Comparison of ENCODE assay signal across 12 cellular contexts in the genomic region with DNA sequence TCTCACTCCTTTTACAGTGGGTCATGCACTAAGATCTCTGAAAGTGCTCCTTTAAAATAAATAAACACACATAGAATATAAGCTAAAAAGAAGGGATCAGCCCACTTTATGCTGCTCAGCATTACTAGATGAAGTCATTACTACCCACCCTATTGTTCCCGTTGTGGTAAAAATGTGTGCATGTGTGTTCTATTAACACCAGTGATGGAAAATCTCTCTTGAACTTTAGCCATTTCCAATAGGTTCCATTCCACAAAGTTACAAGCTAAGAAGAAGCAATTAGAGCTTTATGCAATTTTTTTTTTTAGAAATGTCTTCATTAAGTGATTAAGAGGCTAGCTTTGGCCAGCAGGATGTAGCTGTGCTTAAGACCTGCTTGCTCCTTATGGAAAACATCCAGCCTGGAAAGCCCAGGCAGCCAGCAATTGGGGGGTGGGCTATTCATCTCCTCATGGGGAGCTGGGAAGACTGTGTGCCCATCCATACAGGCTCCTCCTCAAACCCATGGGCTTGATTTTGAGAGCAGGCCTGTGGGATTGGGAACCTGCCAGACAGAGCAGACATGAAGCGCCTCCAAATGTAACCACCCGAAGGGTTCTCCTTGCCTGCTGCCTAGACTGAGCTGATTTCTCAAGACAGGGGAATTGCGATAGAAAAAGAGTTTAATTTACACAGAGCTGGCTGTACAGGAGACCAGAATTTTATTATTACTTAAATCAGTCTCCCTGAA.
DNase-seq lines count a peak whose midpoint lies in the region; ATAC-seq, FAIRE-seq and TF ChIP-seq lines count a peak whose summit lies in the region.
"Had no signal": no experiment of that assay in that cellular context is flagged by ENCODE, and none has a peak within 500 bp of the region (broad histone marks: within the 10 kb centered on the region; RNA-seq: fewer than 3 reads in every experiment).

No MANE protein-coding gene starts in this region.

- H3K27me3 Mint-ChIP-seq in T-helper 2 cell treated with Interferon-gamma antibody and Interleukin-4, amounts not matched to agents 5 μg/mL and 100 μg/mL, for 36 hours (ENCODE audit: low read depth) = no peaks in the 10 kb centered on the region
- no peaks in the 10 kb centered on the region for H3K27me3 Mint-ChIP-seq in stimulated activated naive CD8-positive, alpha-beta T cell treated with anti-CD3 and anti-CD28 coated beads, Interleukin-15, amount 100 ng/mL, for 72 hours
- H3K27me3 Mint-ChIP-seq: activated naive CD8-positive, alpha-beta T cell treated with anti-CD3 and anti-CD28 coated beads, Interleukin-2, amount 10 ng/mL, durations not matched to agents 7 days and 5 days; effector memory CD8-positive, alpha-beta T cell had no signal

- H3K36me3 Mint-ChIP-seq in T-helper 2 cell treated with Interferon-gamma antibody and Interleukin-4, amounts not matched to agents 5 μg/mL and 100 μg/mL, for 36 hours (ENCODE audit: low read depth) = no peaks in the 10 kb centered on the region
- H3K36me3 Mint-ChIP-seq: activated naive CD8-positive, alpha-beta T cell treated with anti-CD3 and anti-CD28 coated beads, Interleukin-2, amount 10 ng/mL, durations not matched to agents 7 days and 5 days had no signal

- TF ChIP-seq CTCF in fibroblast of villous mesenchyme (IDR thresholded peaks at IDR 0.05; ENCODE audit: insufficient read depth, low read depth, low read length) = no peak
- no peak for TF ChIP-seq CTCF in thoracic aorta (IDR thresholded peaks at IDR 0.05)

- FAIRE-seq in GM12892 (lab: Jason Lieb, UNC) = no peak

- no peaks in the 10 kb centered on the region for H3K27me3 ChIP-seq in thoracic aorta (replicated peaks; ENCODE audit: insufficient read depth)

- no peaks in the 10 kb centered on the region for H3K36me3 ChIP-seq in thoracic aorta

- no peak overlapping the region for H3K27ac Mint-ChIP-seq in T-helper 2 cell treated with Interferon-gamma antibody and Interleukin-4, amounts not matched to agents 5 μg/mL and 100 μg/mL, for 36 hours
- no peak overlapping the region for H3K27ac Mint-ChIP-seq in stimulated activated naive CD8-positive, alpha-beta T cell treated with anti-CD3 and anti-CD28 coated beads, Interleukin-15, amount 100 ng/mL, for 72 hours
- H3K27ac Mint-ChIP-seq: activated naive CD8-positive, alpha-beta T cell treated with anti-CD3 and anti-CD28 coated beads, Interleukin-2, amount 10 ng/mL, durations not matched to agents 7 days and 5 days; effector memory CD8-positive, alpha-beta T cell had no signal

- H3K9me3 ChIP-seq in thoracic aorta = no peaks in the 10 kb centered on the region

- no peak for TF ChIP-seq POLR2A in GM12892 (IDR thresholded peaks at IDR 0.05; ENCODE audit: low read depth, low read length)

- ATAC-seq in thoracic aorta (ENCODE audit: insufficient number of reproducible peaks, low FRiP score, low read depth) = no peak
- no peak for ATAC-seq in stimulated activated naive CD8-positive, alpha-beta T cell treated with anti-CD3 and anti-CD28 coated beads, Interleukin-15, amount 100 ng/mL, for 72 hours
- ATAC-seq: effector memory CD8-positive, alpha-beta T cell had no signal

- peaks cover 24 to 79% of the 10 kb centered on the region in 2 donors for H3K4me1 ChIP-seq in thoracic aorta (ENCODE audit: control insufficient read depth in 1 of 2, low read depth in 2 of 2)

- peaks cover 5% of the 10 kb centered on the region for H3K4me1 Mint-ChIP-seq in T-helper 2 cell treated with Interferon-gamma antibody and Interleukin-4, amounts not matched to agents 5 μg/mL and 100 μg/mL, for 36 hours (ENCODE audit: low read depth)
- H3K4me1 Mint-ChIP-seq in stimulated activated naive CD8-positive, alpha-beta T cell treated with anti-CD3 and anti-CD28 coated beads, Interleukin-15, amount 100 ng/mL, for 72 hours = peaks cover 15% of the 10 kb centered on the region

- peak overlapping the region; percentile 10 for H3K4me3 ChIP-seq in fibroblast of villous mesenchyme (ENCODE audit: low read depth, low read length)
- H3K4me3 ChIP-seq in thoracic aorta = no peak overlapping the region

- H3K9me3 Mint-ChIP-seq in T-helper 2 cell treated with Interferon-gamma antibody and Interleukin-4, amounts not matched to agents 5 μg/mL and 100 μg/mL, for 36 hours = no peaks in the 10 kb centered on the region
- H3K9me3 Mint-ChIP-seq in stimulated activated naive CD8-positive, alpha-beta T cell treated with anti-CD3 and anti-CD28 coated beads, Interleukin-15, amount 100 ng/mL, for 72 hours = no peaks in the 10 kb centered on the region
- H3K9me3 Mint-ChIP-seq: activated naive CD8-positive, alpha-beta T cell treated with anti-CD3 and anti-CD28 coated beads, Interleukin-2, amount 10 ng/mL, durations not matched to agents 7 days and 5 days; effector memory CD8-positive, alpha-beta T cell had no signal

- peak overlapping the region; percentile 89 to 97 for H3K27ac ChIP-seq in thoracic aorta

- no peak overlapping the region for H3K4me3 Mint-ChIP-seq in T-helper 2 cell treated with Interferon-gamma antibody and Interleukin-4, amounts not matched to agents 5 μg/mL and 100 μg/mL, for 36 hours
- no peak overlapping the region for H3K4me3 Mint-ChIP-seq in stimulated activated naive CD8-positive, alpha-beta T cell treated with anti-CD3 and anti-CD28 coated beads, Interleukin-15, amount 100 ng/mL, for 72 hours
- H3K4me3 Mint-ChIP-seq: activated naive CD8-positive, alpha-beta T cell treated with anti-CD3 and anti-CD28 coated beads, Interleukin-2, amount 10 ng/mL, durations not matched to agents 7 days and 5 days; effector memory CD8-positive, alpha-beta T cell had no signal

- peak; percentile 0 for DNase-seq in T-helper 2 cell treated with Interferon-gamma antibody and Interleukin-4, amounts not matched to agents 5 μg/mL and 100 μg/mL, for 36 hours (ENCODE audit: low spot score)
- no peak for DNase-seq in T-helper 2 cell
- peak; percentile 18 for DNase-seq in activated CD8-positive, alpha-beta memory T cell treated with anti-CD3 and anti-CD28 coated beads, Interleukin-2, amount 50 U/mL, for 48 hours
- DNase-seq in fibroblast of villous mesenchyme (ENCODE audit: low read depth) = peak; percentile 73
- no peak for DNase-seq in thoracic aorta (ENCODE audit: low spot score)
- no peak for DNase-seq in GM12892 (ENCODE audit: insufficient read length)
- no peak for DNase-seq in OCI-M2 (lab: John Stamatoyannopoulos, UW; ENCODE audit: unreplicated experiment)
- DNase-seq in stimulated activated naive CD8-positive, alpha-beta T cell treated with anti-CD3 and anti-CD28 coated beads, Interleukin-15, amount 100 ng/mL, for 72 hours = no peak
- DNase-seq: 8988T; activated naive CD8-positive, alpha-beta T cell treated with anti-CD3 and anti-CD28 coated beads, Interleukin-2, amount 10 ng/mL, durations not matched to agents 7 days and 5 days; effector memory CD8-positive, alpha-beta T cell; stimulated activated CD4-positive, alpha-beta T cell treated with anti-CD3 and anti-CD28 coated beads, Interleukin-4, amount 100 ng/mL, for 4 hours had no signal

Comparison
In these comparisons a context has a peak if more than half of its experiments do, and no peak if none do; other contexts are left out.
1. DNase-seq: peak in T-helper 2 cell treated with Interferon-gamma antibody and Interleukin-4, amounts not matched to agents 5 μg/mL and 100 μg/mL, for 36 hours (single experiment), activated CD8-positive, alpha-beta memory T cell treated with anti-CD3 and anti-CD28 coated beads, Interleukin-2, amount 50 U/mL, for 48 hours (single experiment) and fibroblast of villous mesenchyme (single experiment); none in T-helper 2 cell (0 of 5), thoracic aorta (single experiment), GM12892 (single experiment), OCI-M2 (single experiment) and stimulated activated naive CD8-positive, alpha-beta T cell treated with anti-CD3 and anti-CD28 coated beads, Interleukin-15, amount 100 ng/mL, for 72 hours (0 of 2).